Comparison of ENCODE assay signal across 1 cellular context in genomic region chr6:10759884-10760329, GRCh38.
A peak's percentile ranks its signal among the peaks of the same experiment; 100 is the strongest.
TF ChIP-seq lines count a peak whose summit lies in the region.

No MANE protein-coding gene starts in this region.

TF ChIP-seq in K562, 482 proteins besides CTCF, POLR2A, EP300 and RAD21 (continued from another document):
- TF ChIP-seq JUND (IDR thresholded peaks at IDR 0.05; ENCODE audit: borderline replicate concordance, low read depth, low read length), result 0 out of 2 replicates have a peak, but pooled peaks have one; percentile 22
- no peak for TF ChIP-seq JUND (tag; IDR thresholded peaks at IDR 0.05; ENCODE audit: borderline replicate concordance, low read depth, low read length)
- no peak for TF ChIP-seq ETS1 (conservative IDR thresholded peaks at IDR 0.05; ENCODE audit: control insufficient read depth, low read depth, low read length)
- no peak for TF ChIP-seq YBX1 (IDR thresholded peaks at IDR 0.05)
- TF ChIP-seq GABPB2 (CRISPR knock-in tag; conservative IDR thresholded peaks at IDR 0.05), result no peak
- TF ChIP-seq NFIC (IDR thresholded peaks at IDR 0.05), result peak; percentile 26; the same call in 1 of the 2 replicates
- TF ChIP-seq NBN (IDR thresholded peaks at IDR 0.05; ENCODE audit: low read depth), result no peak
- no peak for TF ChIP-seq CBX8 (IDR thresholded peaks at IDR 0.05; ENCODE audit: borderline replicate concordance, extremely low read depth, low read depth, low read length, poor library complexity, severe bottlenecking)
